ENCODE assay signal across 9 cellular contexts in the genomic region with DNA sequence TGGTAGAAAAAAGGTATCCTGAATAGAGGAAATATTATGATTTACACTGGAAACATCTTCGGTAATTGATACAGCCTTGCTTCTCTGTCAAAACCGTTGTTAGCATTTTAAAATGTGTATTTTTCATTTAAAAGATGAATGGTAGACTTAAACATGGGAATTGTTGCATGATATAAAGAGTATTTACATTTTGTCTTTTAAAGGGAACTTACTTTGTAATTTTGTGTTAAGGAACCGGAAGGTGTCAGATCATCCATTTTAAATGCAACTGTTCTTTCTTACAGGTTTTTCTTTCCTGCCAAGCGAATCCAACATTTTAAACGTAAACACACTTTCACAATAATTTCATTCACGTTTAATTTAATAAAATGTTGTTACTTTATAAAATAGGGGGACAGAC. TPM values are rescaled to one million over a fixed set of nuclear protein-coding genes. Genes with fewer than 3 reads are reported as not detected.
DNase-seq lines count a peak whose midpoint lies in the region; ATAC-seq, FAIRE-seq and TF ChIP-seq lines count a peak whose summit lies in the region.
"Had no signal": no experiment of that assay in that cellular context is flagged by ENCODE, and none has a peak within 500 bp of the region (broad histone marks: within the 10 kb centered on the region; RNA-seq: fewer than 3 reads in every experiment).

No MANE protein-coding gene starts in this region.

- no peak for ATAC-seq in HG02610 (IDR thresholded peaks at IDR 0.05; ENCODE audit: unreplicated experiment)
- no peak for ATAC-seq in gastrocnemius medialis
- ATAC-seq: activated T-cell treated with anti-CD3 and anti-CD28 coated beads, Interleukin-2, amount 50 U/mL, for 72 hours had no signal

- no peaks in the 10 kb centered on the region for H3K9me3 ChIP-seq in BE2C
- H3K9me3 ChIP-seq in OCI-LY1 (ENCODE audit: low read length): no peaks in the 10 kb centered on the region
- H3K9me3 ChIP-seq in gastrocnemius medialis: no peaks in the 10 kb centered on the region

- TF ChIP-seq POLR2A in erythroblast (IDR thresholded peaks at IDR 0.05; ENCODE audit: low read length): no peak
- no peak for TF ChIP-seq POLR2A in gastrocnemius medialis (IDR thresholded peaks at IDR 0.05)

- TF ChIP-seq CTCF in BE2C (IDR thresholded peaks at IDR 0.05; ENCODE audit: low read depth, low read length): no peak
- TF ChIP-seq CTCF in OCI-LY1 (IDR thresholded peaks at IDR 0.05; ENCODE audit: low read length): no peak
- TF ChIP-seq CTCF in gastrocnemius medialis (IDR thresholded peaks at IDR 0.05 in 4 of 5, conservative IDR thresholded peaks at IDR 0.05 in 1 of 5): no peak

- H3K4me2 ChIP-seq in OCI-LY1 (ENCODE audit: low read length): peak overlapping the region; percentile 81

- FAIRE-seq in GM18507 (lab: Jason Lieb, UNC): peak; percentile 46

- H3K27ac ChIP-seq in OCI-LY1 (ENCODE audit: low read depth, low read length, poor library complexity, severe bottlenecking): peak overlapping the region; percentile 99
- no peak overlapping the region for H3K27ac ChIP-seq in gastrocnemius medialis

- no peaks in the 10 kb centered on the region for H3K9me2 ChIP-seq in OCI-LY1 (ENCODE audit: low read depth, low read length)

- H3K4me1 ChIP-seq in BE2C: no peaks in the 10 kb centered on the region
- H3K4me1 ChIP-seq in OCI-LY1 (ENCODE audit: insufficient read depth, low read length, severe bottlenecking): peaks cover 39% of the 10 kb centered on the region
- H3K4me1 ChIP-seq in gastrocnemius medialis: peaks cover 19 to 36% of the 10 kb centered on the region in 2 donors

- H3K79me2 ChIP-seq in OCI-LY1 (ENCODE audit: insufficient read depth, low read length): peaks cover 58% of the 10 kb centered on the region

- no peak overlapping the region for H2AFZ ChIP-seq in OCI-LY1 (ENCODE audit: low read length)

- peak overlapping the region; percentile 98 for H3K9ac ChIP-seq in OCI-LY1 (ENCODE audit: low read length)

- peaks cover 12% of the 10 kb centered on the region for H3F3A ChIP-seq in OCI-LY1 (ENCODE audit: insufficient read depth, low read length)

- intact Hi-C loops in gastrocnemius medialis (cut with DNase I; ENCODE audit: low total_unique reads): loop anchor here (5.0 kb wide), 1 partner anchor 60 kb away; a partner anchor contains a TSS

- H3K36me3 ChIP-seq in BE2C (peaks cover 6% of the 10 kb centered on the region; the same call in 1 of the 2 replicates), OCI-LY1 (ENCODE audit: insufficient read depth, low read length) (peaks cover under 1% of the 10 kb centered on the region; the same call in 1 of the 2 replicates), gastrocnemius medialis (no peaks in the 10 kb centered on the region)

- DNase-seq in BE2C (no peak), GM18507 (ENCODE audit: extremely low spot score, insufficient read length, low read depth) (no peak), erythroblast (lab: John Stamatoyannopoulos, UW) (peak; percentile 65 to 70), gastrocnemius medialis (no peak), HuH-7 (ENCODE audit: low spot score) (no peak)
- DNase-seq in NK-92 treated with Interleukin-12 subunit alpha and Interleukin-12 subunit beta, amount 100 ng/mL, for 24 hours (lab: John Stamatoyannopoulos, UW): no peak

- no peaks in the 10 kb centered on the region for H4K20me1 ChIP-seq in OCI-LY1 (ENCODE audit: insufficient read depth, low read length)

- H3K4me3 ChIP-seq in BE2C (ENCODE audit: low read depth, low read length) (peak overlapping the region; percentile 97), OCI-LY1 (ENCODE audit: low read depth, low read length, poor library complexity, severe bottlenecking) (peak overlapping the region; percentile 86), gastrocnemius medialis (no peak overlapping the region)

- in situ Hi-C loops in gastrocnemius medialis (cut with MboI; ENCODE audit: low sequenced_read_pairs in 4 of 4): no loop called here

- H3K27me3 ChIP-seq in BE2C: no peaks in the 10 kb centered on the region
- H3K27me3 ChIP-seq in OCI-LY1 (ENCODE audit: insufficient read depth, low read length): no peaks in the 10 kb centered on the region
- H3K27me3 ChIP-seq in gastrocnemius medialis: peaks cover 99 to 100% (median 100%) of the 10 kb centered on the region in 3 donors

RNA-seq across cellular contexts. Expression of a gene that starts 1.8 kb away (rescaled TPM):
- polyA plus RNA-seq in BE2C (2012; ENCODE audit: insufficient read depth, insufficient read length, low read depth): 15.8 TPM
- total RNA-seq in gastrocnemius medialis: under 1 TPM in 1 of 4 donors, not detected in 3; 0.51 TPM

RNA-seq across cellular contexts. Expression of a gene that starts 59.7 kb away (rescaled TPM):
- polyA plus RNA-seq in BE2C (2012; ENCODE audit: insufficient read depth, insufficient read length, low read depth): 65.7 TPM
- total RNA-seq in gastrocnemius medialis: 1 to 10 TPM; 4.8 to 6.4 (median 5.7) TPM

Comparison
In these comparisons a context has a peak if more than half of its experiments do, and no peak if none do; other contexts are left out.
1. DNase-seq: peak in erythroblast (2 of 2); none in BE2C (single experiment), GM18507 (single experiment), gastrocnemius medialis (0 of 2), NK-92 treated with Interleukin-12 subunit alpha and Interleukin-12 subunit beta, amount 100 ng/mL, for 24 hours (single experiment) and HuH-7 (single experiment).
2. H3K4me3 ChIP-seq: peak in BE2C (single experiment) and OCI-LY1 (single experiment); none in gastrocnemius medialis (0 of 4).